8 cellular contexts compared by ENCODE assay signal in the genomic region with DNA sequence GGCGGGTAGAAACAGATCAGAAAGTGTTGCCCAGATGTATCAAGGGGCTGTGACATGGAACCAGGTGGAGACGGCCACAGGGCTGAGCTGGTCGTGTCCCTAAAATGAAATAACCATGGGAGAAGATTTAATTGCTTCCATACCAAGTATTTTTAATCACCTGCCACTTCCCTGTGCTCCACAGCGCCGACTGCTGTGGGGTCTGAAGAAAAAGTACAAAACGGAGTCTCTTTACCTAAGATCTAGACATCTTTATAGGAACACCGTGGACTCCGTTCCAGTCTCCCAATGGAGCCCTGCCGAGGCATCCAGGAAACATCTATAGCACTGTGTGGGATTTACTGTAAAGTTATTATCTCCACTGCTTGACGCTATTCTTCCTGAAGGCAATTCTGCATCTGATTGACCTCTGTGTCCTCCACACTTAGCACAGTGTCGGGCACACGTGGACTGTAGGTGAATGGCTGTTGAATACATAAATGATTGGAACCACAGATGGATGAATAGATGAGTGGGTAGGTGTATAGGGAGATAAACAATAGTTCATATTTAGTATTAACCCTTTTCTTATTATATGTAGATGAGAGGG. TPM values are rescaled to one million over a fixed set of nuclear protein-coding genes. Genes with fewer than 3 reads are reported as not detected.
DNase-seq lines count a peak whose midpoint lies in the region; ATAC-seq and TF ChIP-seq lines count a peak whose summit lies in the region.

No MANE protein-coding gene starts in this region.

- no peak overlapping the region for H3K4me2 ChIP-seq in DOHH2 (ENCODE audit: low read length)

- H3K9me3 Mint-ChIP-seq in HFFc6: no peaks in the 10 kb centered on the region
- no peaks in the 10 kb centered on the region for H3K9me3 Mint-ChIP-seq in activated CD8-positive, alpha-beta T cell treated with anti-CD3 and anti-CD28 coated beads, Interleukin-2, amount 10 ng/mL, durations not matched to agents 7 days and 5 days (ENCODE audit: insufficient read depth)

- no peak overlapping the region for H3K4me3 Mint-ChIP-seq in HFFc6
- no peak overlapping the region for H3K4me3 Mint-ChIP-seq in activated CD8-positive, alpha-beta T cell treated with anti-CD3 and anti-CD28 coated beads, Interleukin-2, amount 10 ng/mL, durations not matched to agents 7 days and 5 days

- ATAC-seq in activated CD8-positive, alpha-beta T cell treated with anti-CD3 and anti-CD28 coated beads, Interleukin-2, amount 10 ng/mL, durations not matched to agents 7 days and 5 days: no peak
- ATAC-seq in GM18505 (IDR thresholded peaks at IDR 0.05; ENCODE audit: unreplicated experiment): no peak
- no peak for ATAC-seq in GM18868 (IDR thresholded peaks at IDR 0.05; ENCODE audit: unreplicated experiment)

- H4K20me1 ChIP-seq in DOHH2 (ENCODE audit: control insufficient read depth, insufficient read depth, low read depth, low read length): no peaks in the 10 kb centered on the region

- TF ChIP-seq POLR2A in GM18505 (IDR thresholded peaks at IDR 0.05; ENCODE audit: borderline replicate concordance, extremely low read depth, insufficient read depth, insufficient read length): no peak

- H3K9me3 ChIP-seq in DOHH2 (ENCODE audit: control insufficient read depth, insufficient read depth, low read length): no peaks in the 10 kb centered on the region

- H3K4me1 ChIP-seq in DOHH2 (ENCODE audit: control insufficient read depth, low read length): peaks cover 6% of the 10 kb centered on the region

- H3K36me3 ChIP-seq in DOHH2 (ENCODE audit: control insufficient read depth, low read length): no peaks in the 10 kb centered on the region

- no peaks in the 10 kb centered on the region for H3K36me3 Mint-ChIP-seq in HFFc6 (ENCODE audit: low read depth)
- H3K36me3 Mint-ChIP-seq in activated CD8-positive, alpha-beta T cell treated with anti-CD3 and anti-CD28 coated beads, Interleukin-2, amount 10 ng/mL, durations not matched to agents 7 days and 5 days (ENCODE audit: low read depth): no peaks in the 10 kb centered on the region

- peaks cover 15% of the 10 kb centered on the region for H3K27me3 Mint-ChIP-seq in HFFc6 (ENCODE audit: insufficient read depth)
- H3K27me3 Mint-ChIP-seq in activated CD8-positive, alpha-beta T cell treated with anti-CD3 and anti-CD28 coated beads, Interleukin-2, amount 10 ng/mL, durations not matched to agents 7 days and 5 days (ENCODE audit: low read depth): peaks cover 13% of the 10 kb centered on the region

- no peak for DNase-seq in HFFc6
- DNase-seq in activated CD8-positive, alpha-beta T cell treated with anti-CD3 and anti-CD28 coated beads, Interleukin-2, amount 10 ng/mL, durations not matched to agents 7 days and 5 days: peak; percentile 39
- DNase-seq in kidney glomerular epithelial cell (lab: John Stamatoyannopoulos, UW): peak; percentile 10
- no peak for DNase-seq in GM19238 (ENCODE audit: insufficient read length, low spot score)
- DNase-seq in D341Med (ENCODE audit: low spot score): no peak

- CTCF ChIA-PET in activated CD8-positive, alpha-beta T cell treated with anti-CD3 and anti-CD28 coated beads, Interleukin-2, amount 10 ng/mL, durations not matched to agents 7 days and 5 days (lab: Charles Lee): interaction anchor here (1.1 to 4.1 kb wide), 5 partner anchors 17 to 143 kb away, joined by 3 to 13 read pairs (median 6); no protein-coding TSS in a partner anchor

- H3K79me2 ChIP-seq in DOHH2 (ENCODE audit: control insufficient read depth, low read length): no peaks in the 10 kb centered on the region

- H3K27ac Mint-ChIP-seq in HFFc6: no peak overlapping the region
- no peak overlapping the region for H3K27ac Mint-ChIP-seq in activated CD8-positive, alpha-beta T cell treated with anti-CD3 and anti-CD28 coated beads, Interleukin-2, amount 10 ng/mL, durations not matched to agents 7 days and 5 days

- no peaks in the 10 kb centered on the region for H3K9me2 ChIP-seq in DOHH2 (replicated peaks; ENCODE audit: control insufficient read depth, low read length)

- no peak overlapping the region for H3K27ac ChIP-seq in DOHH2 (ENCODE audit: low read depth, low read length)

- no peaks in the 10 kb centered on the region for H3F3A ChIP-seq in DOHH2 (ENCODE audit: control insufficient read depth, insufficient read depth)

- no peaks in the 10 kb centered on the region for H3K27me3 ChIP-seq in DOHH2 (ENCODE audit: control insufficient read depth, low read length)

- H3K4me1 Mint-ChIP-seq in HFFc6 (ENCODE audit: low read depth): no peaks in the 10 kb centered on the region
- no peaks in the 10 kb centered on the region for H3K4me1 Mint-ChIP-seq in activated CD8-positive, alpha-beta T cell treated with anti-CD3 and anti-CD28 coated beads, Interleukin-2, amount 10 ng/mL, durations not matched to agents 7 days and 5 days (ENCODE audit: low read depth)

- no peak overlapping the region for H3K4me3 ChIP-seq in DOHH2 (ENCODE audit: low read length)

- TF ChIP-seq CTCF in DOHH2 (IDR thresholded peaks at IDR 0.05; ENCODE audit: low read depth, low read length, poor library complexity, severe bottlenecking) (peak; percentile 75), HFFc6 (IDR thresholded peaks at IDR 0.05) (peak; percentile 84)

- POLR2A ChIA-PET in activated CD8-positive, alpha-beta T cell treated with anti-CD3 and anti-CD28 coated beads, Interleukin-2, amount 10 ng/mL, durations not matched to agents 7 days and 5 days (lab: Charles Lee): interaction anchor here (0.6 to 0.7 kb wide), 2 partner anchors 14 to 23 kb away, joined by 3 to 4 read pairs; no protein-coding TSS in a partner anchor

RNA-seq across cellular contexts. Expression of a gene that starts 21.6 kb away (rescaled TPM):
- 10 to 100 TPM; 19.4 to 29.6 (median 21.3) TPM for total RNA-seq in HFFc6 (2021; fragmentation: NEBNext Ultra II Directional; extraction: Animal tissue kit (Norgen Biotek cat#: 25700))
- total RNA-seq in activated CD8-positive, alpha-beta T cell treated with anti-CD3 and anti-CD28 coated beads, Interleukin-2, amount 10 ng/mL, durations not matched to agents 7 days and 5 days: 100 to 1,000 TPM; 163 to 168 TPM

Comparison
In these comparisons a context has a peak if more than half of its experiments do, and no peak if none do; other contexts are left out.
1. DNase-seq: peak in activated CD8-positive, alpha-beta T cell treated with anti-CD3 and anti-CD28 coated beads, Interleukin-2, amount 10 ng/mL, durations not matched to agents 7 days and 5 days (single experiment) and kidney glomerular epithelial cell (single experiment); none in HFFc6 (single experiment), GM19238 (single experiment) and D341Med (single experiment).
2. RNA of a gene that starts 21.6 kb away (total RNA-seq): 163 to 168 TPM in activated CD8-positive, alpha-beta T cell treated with anti-CD3 and anti-CD28 coated beads, Interleukin-2, amount 10 ng/mL, durations not matched to agents 7 days and 5 days; 19.4 to 29.6 TPM in HFFc6; every median in the first group is over 4 times any median in the second.